Comparison of ENCODE assay signal across 9 cellular contexts in genomic region chr2:203579131-203579643, GRCh38. TPM values are rescaled to one million over a fixed set of nuclear protein-coding genes. Genes with fewer than 3 reads are reported as not detected.
DNase-seq lines count a peak whose midpoint lies in the region; ATAC-seq, FAIRE-seq and TF ChIP-seq lines count a peak whose summit lies in the region.
"Had no signal": no experiment of that assay in that cellular context is flagged by ENCODE, and none has a peak within 500 bp of the region (broad histone marks: within the 10 kb centered on the region; RNA-seq: fewer than 3 reads in every experiment).

No MANE protein-coding gene starts in this region.

- no peak for TF ChIP-seq CTCF in GM13977 (IDR thresholded peaks at IDR 0.05; ENCODE audit: extremely low read depth, insufficient read depth, missing control alignments)
- no peak for TF ChIP-seq CTCF in keratinocyte (optimal IDR thresholded peaks at IDR 0.05 in 1 of 3, IDR thresholded peaks at IDR 0.05 in 1 of 3, conservative IDR thresholded peaks at IDR 0.05 in 1 of 3; ENCODE audit: extremely low read depth in 1 of 3, insufficient read depth in 2 of 3, low read length in 3 of 3)
- no peak for TF ChIP-seq CTCF in upper lobe of right lung (IDR thresholded peaks at IDR 0.05)

- H3K4me1 Mint-ChIP-seq in activated CD8-positive, alpha-beta T cell treated with anti-CD3 and anti-CD28 coated beads, Interleukin-2, amount 10 ng/mL, durations not matched to agents 7 days and 5 days (ENCODE audit: low read depth): peaks cover 22% of the 10 kb centered on the region

- POLR2A ChIA-PET in activated CD8-positive, alpha-beta T cell treated with anti-CD3 and anti-CD28 coated beads, Interleukin-2, amount 10 ng/mL, durations not matched to agents 7 days and 5 days (lab: Charles Lee): no interaction called here

- H3K4me2 ChIP-seq in keratinocyte (ENCODE audit: control insufficient read depth, extremely low read depth, insufficient read depth, low read depth, low read length): peak overlapping the region; percentile 76

- no peaks in the 10 kb centered on the region for H3K9me1 ChIP-seq in keratinocyte (ENCODE audit: control insufficient read depth, extremely low read depth, insufficient read depth, low read length)

- no peak overlapping the region for H3K4me3 Mint-ChIP-seq in activated CD8-positive, alpha-beta T cell treated with anti-CD3 and anti-CD28 coated beads, Interleukin-2, amount 10 ng/mL, durations not matched to agents 7 days and 5 days
- H3K4me3 Mint-ChIP-seq: activated B cell treated with CpG ODN at 0.5 μM for 24 hours had no signal

- dilution Hi-C loops in keratinocyte (cut with MboI; ENCODE audit: extremely low pct_ligation_motif_present, low sequenced_read_pairs): no loop called here

- no peaks in the 10 kb centered on the region for H3K36me3 Mint-ChIP-seq in activated CD8-positive, alpha-beta T cell treated with anti-CD3 and anti-CD28 coated beads, Interleukin-2, amount 10 ng/mL, durations not matched to agents 7 days and 5 days (ENCODE audit: low read depth)

- H3K9me3 ChIP-seq in keratinocyte (ENCODE audit: control insufficient read depth, low read depth, low read length) (no peaks in the 10 kb centered on the region), upper lobe of right lung (no peaks in the 10 kb centered on the region)

- H3K79me2 ChIP-seq in keratinocyte (ENCODE audit: control insufficient read depth, insufficient read depth, low read length): no peaks in the 10 kb centered on the region

- H3K27me3 Mint-ChIP-seq in activated CD8-positive, alpha-beta T cell treated with anti-CD3 and anti-CD28 coated beads, Interleukin-2, amount 10 ng/mL, durations not matched to agents 7 days and 5 days (ENCODE audit: low read depth): peaks cover 30% of the 10 kb centered on the region

- peak; percentile 95 for ATAC-seq in GM21528 (IDR thresholded peaks at IDR 0.05; ENCODE audit: low FRiP score, unreplicated experiment)
- peak; percentile 94 for ATAC-seq in activated CD8-positive, alpha-beta T cell treated with anti-CD3 and anti-CD28 coated beads, Interleukin-2, amount 10 ng/mL, durations not matched to agents 7 days and 5 days
- ATAC-seq in upper lobe of right lung: peak; percentile 96

- H3K27ac Mint-ChIP-seq in activated CD8-positive, alpha-beta T cell treated with anti-CD3 and anti-CD28 coated beads, Interleukin-2, amount 10 ng/mL, durations not matched to agents 7 days and 5 days: no peak overlapping the region
- H3K27ac Mint-ChIP-seq: activated B cell treated with CpG ODN at 0.5 μM for 24 hours had no signal

- H3K27ac ChIP-seq in keratinocyte (ENCODE audit: control insufficient read depth, insufficient read depth, low read length) (peak overlapping the region; percentile 76), upper lobe of right lung (peak overlapping the region; percentile 71)

- FAIRE-seq in keratinocyte (lab: Jason Lieb, UNC): peak; percentile 97

- H3K4me1 ChIP-seq in keratinocyte (ENCODE audit: control insufficient read depth, extremely low read depth, insufficient read depth, low read length): peaks cover 37% of the 10 kb centered on the region
- H3K4me1 ChIP-seq in upper lobe of right lung: peaks cover 19% of the 10 kb centered on the region

- in situ Hi-C loops in GM13977 (cut with MboI; ENCODE audit: low pct_unique_long_range_greater_than_20kb, low sequenced_read_pairs, unreplicated experiment): no loop called here

- H3K9ac ChIP-seq in keratinocyte (ENCODE audit: control insufficient read depth, extremely low read depth, insufficient read depth, low read length): peak overlapping the region; percentile 11

- intact Hi-C loops in upper lobe of right lung (cut with DNase I): no loop called here

- no peaks in the 10 kb centered on the region for H3K36me3 ChIP-seq in keratinocyte (ENCODE audit: control insufficient read depth in 2 of 2, extremely low read depth in 1 of 2, insufficient read depth in 2 of 2, low read length in 2 of 2)
- no peaks in the 10 kb centered on the region for H3K36me3 ChIP-seq in upper lobe of right lung

- CTCF ChIA-PET in activated CD8-positive, alpha-beta T cell treated with anti-CD3 and anti-CD28 coated beads, Interleukin-2, amount 10 ng/mL, durations not matched to agents 7 days and 5 days (lab: Charles Lee): interaction anchor here (0.6 to 1.1 kb wide), 2 partner anchors 100 to 142 kb away, joined by 3 to 4 read pairs; no protein-coding TSS in a partner anchor

- peak overlapping the region in 2 of 3 experiments; percentile 37 to 45 for H3K4me3 ChIP-seq in keratinocyte (ENCODE audit: control insufficient read depth in 2 of 3, extremely low read depth in 1 of 3, insufficient read depth in 2 of 3, low read depth in 1 of 3, low read length in 3 of 3)
- no peak overlapping the region for H3K4me3 ChIP-seq in upper lobe of right lung

- H3K9me3 Mint-ChIP-seq in activated CD8-positive, alpha-beta T cell treated with anti-CD3 and anti-CD28 coated beads, Interleukin-2, amount 10 ng/mL, durations not matched to agents 7 days and 5 days (ENCODE audit: insufficient read depth): no peaks in the 10 kb centered on the region

- H2AFZ ChIP-seq in keratinocyte (ENCODE audit: control insufficient read depth, low read length): no peak overlapping the region

- peak; percentile 43 for DNase-seq in GM13977 (ENCODE audit: low spot score)
- peak; percentile 95 for DNase-seq in HT-29 (ENCODE audit: low spot score)
- DNase-seq in activated CD8-positive, alpha-beta T cell treated with anti-CD3 and anti-CD28 coated beads, Interleukin-2, amount 10 ng/mL, durations not matched to agents 7 days and 5 days: peak; percentile 50
- DNase-seq in keratinocyte (ENCODE audit: low read depth, low spot score): peak; percentile 71
- no peak for DNase-seq in upper lobe of right lung
- DNase-seq in central memory CD4-positive, alpha-beta T cell: no peak
- DNase-seq in NCI-H128 (lab: John Stamatoyannopoulos, UW; ENCODE audit: unreplicated experiment): no peak
- DNase-seq: activated B cell treated with CpG ODN at 0.5 μM for 24 hours had no signal

- H3K27me3 ChIP-seq in keratinocyte (ENCODE audit: control insufficient read depth, extremely low read depth, insufficient read depth, low read length): no peaks in the 10 kb centered on the region
- no peaks in the 10 kb centered on the region for H3K27me3 ChIP-seq in upper lobe of right lung

- H4K20me1 ChIP-seq in keratinocyte (ENCODE audit: control insufficient read depth, extremely low read depth, insufficient read depth, low read length): no peaks in the 10 kb centered on the region

RNA-seq across cellular contexts. Expression of gene RAPH1, which starts 44.1 kb away (rescaled TPM):
- total RNA-seq in HT-29 (2014; rRNA removed; shearing (Covaris generic)): 6.8 and 7.1 TPM in 2 replicates
- 1 to 10 TPM in 1 of 2 experiments, under 1 TPM in 1; 0.16 to 1.1 TPM for total RNA-seq in activated CD8-positive, alpha-beta T cell treated with anti-CD3 and anti-CD28 coated beads, Interleukin-2, amount 10 ng/mL, durations not matched to agents 7 days and 5 days
- 1.7 to 3.0 TPM (median 2.9 TPM) in 3 replicates for polyA plus RNA-seq in keratinocyte
- polyA plus RNA-seq in keratinocyte (2011; ENCODE audit: low read depth): 9.7 TPM
- 1.8 and 3.3 TPM in 2 replicates for polyA plus RNA-seq in keratinocyte (2011; cell fraction: cytosol; rRNA removed)
- 5.3 and 5.9 TPM in 2 replicates for polyA plus RNA-seq in keratinocyte (2011; cell fraction: nucleus; rRNA removed)
- 4.5 and 6.9 TPM in 2 replicates for polyA plus RNA-seq in keratinocyte (2012; ENCODE audit: low replicate concordance)
- polyA minus RNA-seq in keratinocyte: 4.8 to 12.6 TPM (median 7.9 TPM) in 3 replicates
- polyA minus RNA-seq in keratinocyte (2011; cell fraction: cytosol; rRNA and poly(A)+ RNA removed): 3.3 TPM
- polyA minus RNA-seq in keratinocyte (2011; cell fraction: nucleus; rRNA and poly(A)+ RNA removed): 4.6 and 11.1 TPM in 2 replicates
- 93.4 TPM for total RNA-seq in upper lobe of right lung

Comparison
In these comparisons a context has a peak if more than half of its experiments do, and no peak if none do; other contexts are left out.
1. DNase-seq: peak in GM13977 (single experiment), HT-29 (single experiment), activated CD8-positive, alpha-beta T cell treated with anti-CD3 and anti-CD28 coated beads, Interleukin-2, amount 10 ng/mL, durations not matched to agents 7 days and 5 days (single experiment) and keratinocyte (single experiment); none in upper lobe of right lung (single experiment), central memory CD4-positive, alpha-beta T cell (single experiment) and NCI-H128 (single experiment).
2. RNA of gene RAPH1, which starts 44.1 kb away (total RNA-seq): 93.4 TPM in upper lobe of right lung (single experiment); 6.8 to 7.1 TPM in HT-29 and 0.16 to 1.1 TPM in activated CD8-positive, alpha-beta T cell treated with anti-CD3 and anti-CD28 coated beads, Interleukin-2, amount 10 ng/mL, durations not matched to agents 7 days and 5 days; every median in the first group is over 10 times any median in the second.
3. Peak in every context shown above with its lines, with median percentiles within 50 percentile points of each other: ATAC-seq.